9 cellular contexts compared by ENCODE assay signal in the genomic region with DNA sequence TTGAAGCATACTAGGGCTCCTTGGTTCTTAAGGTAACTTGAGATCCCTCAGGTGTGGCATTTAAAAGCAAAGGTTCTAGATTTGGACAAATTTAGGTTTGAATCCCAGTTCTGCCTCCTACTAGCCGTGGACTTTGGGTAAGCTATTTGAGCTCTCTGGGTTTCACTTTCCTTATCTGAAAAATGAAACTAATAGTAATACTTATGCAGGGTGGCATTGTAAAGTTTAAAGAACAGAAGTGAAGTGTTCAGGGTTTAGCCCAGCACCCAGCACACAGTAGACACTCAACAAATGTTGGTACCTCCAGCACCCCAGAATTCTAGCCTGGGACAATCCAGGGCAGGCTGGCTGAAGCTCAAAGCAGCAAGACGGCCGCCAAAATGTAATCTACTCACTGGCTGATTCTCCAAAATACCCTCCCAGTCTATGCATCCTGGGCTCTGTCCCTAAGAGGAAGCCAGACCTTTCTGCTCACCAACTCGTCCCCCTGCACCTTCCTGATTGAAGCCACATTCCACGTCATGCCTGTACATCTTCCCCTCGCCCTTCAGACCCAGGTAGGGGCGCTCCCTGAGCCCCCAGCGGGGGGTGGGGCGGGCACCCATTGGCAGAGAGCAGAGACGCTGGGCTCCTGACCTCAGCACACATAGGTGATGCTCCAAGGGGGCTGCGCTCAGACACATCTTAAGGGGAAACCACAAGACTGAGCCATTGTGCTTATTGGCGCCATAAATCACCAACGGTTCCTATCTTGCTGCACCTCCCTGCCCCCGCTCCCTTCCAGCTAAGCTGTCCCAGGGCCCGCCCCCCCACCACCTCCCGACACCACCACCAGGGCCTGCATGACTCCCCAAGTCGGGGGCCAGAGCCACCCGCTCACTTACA.
DNase-seq lines count a peak whose midpoint lies in the region; ATAC-seq and TF ChIP-seq lines count a peak whose summit lies in the region.
"Had no signal": no experiment of that assay in that cellular context is flagged by ENCODE, and none has a peak within 500 bp of the region (broad histone marks: within the 10 kb centered on the region; RNA-seq: fewer than 3 reads in every experiment).

No MANE protein-coding gene starts in this region.

- H3K4me1 ChIP-seq in duodenal mucosa (ENCODE audit: control insufficient read depth in 1 of 2, insufficient read depth in 2 of 2, low read length in 2 of 2) (peaks cover 12 to 13% of the 10 kb centered on the region in 2 donors), tibial artery (no peaks in the 10 kb centered on the region)
- H3K4me1 ChIP-seq: body of pancreas had no signal

- H3K36me3 ChIP-seq in duodenal mucosa (ENCODE audit: control insufficient read depth in 1 of 2, insufficient read depth in 2 of 2, low read length in 2 of 2), result no peaks in the 10 kb centered on the region
- H3K36me3 ChIP-seq in tibial artery, result no peaks in the 10 kb centered on the region

- H3K27me3 ChIP-seq in duodenal mucosa (ENCODE audit: control insufficient read depth in 1 of 2, insufficient read depth in 2 of 2, low read length in 2 of 2) (no peaks in the 10 kb centered on the region), tibial artery (no peaks in the 10 kb centered on the region)
- H3K27me3 ChIP-seq: body of pancreas had no signal

- no peak for TF ChIP-seq CTCF in NB4 (IDR thresholded peaks at IDR 0.05; ENCODE audit: low read depth, low read length)
- TF ChIP-seq CTCF in tibial artery (IDR thresholded peaks at IDR 0.05), result no peak

- DNase-seq in GDM1 (lab: John Stamatoyannopoulos, UW) (peak; percentile 71), NB4 (ENCODE audit: low read depth) (peak; percentile 26), NCI-H345 treated with DMSO at 0.1 percent for 48 hours (lab: John Stamatoyannopoulos, UW; ENCODE audit: unreplicated experiment) (no peak), NCI-H1694 treated with DMSO at 0.1 percent for 48 hours (lab: John Stamatoyannopoulos, UW) (no peak), hippocampal formation (lab: John Stamatoyannopoulos, UW) (no peak), tibial artery (no peak)
- DNase-seq: body of pancreas had no signal

- intact Hi-C loops in tibial artery (cut with DNase I; ENCODE audit: low total_unique reads), result no loop called here

- no peaks in the 10 kb centered on the region for H3K9me3 ChIP-seq in duodenal mucosa (ENCODE audit: control insufficient read depth in 1 of 2, low read length in 2 of 2)
- H3K9me3 ChIP-seq in tibial artery, result no peaks in the 10 kb centered on the region
- H3K9me3 ChIP-seq: body of pancreas had no signal

- peak; percentile 71 for ATAC-seq in GM19468 (IDR thresholded peaks at IDR 0.05; ENCODE audit: extremely low read depth, unreplicated experiment)
- ATAC-seq: body of pancreas had no signal

- H3K4me3 ChIP-seq in NB4 (ENCODE audit: low read depth, low read length) (no peak overlapping the region), duodenal mucosa (ENCODE audit: low read depth in 1 of 2, low read length in 2 of 2) (peak overlapping the region; percentile 22 to 60), tibial artery (no peak overlapping the region)
- H3K4me3 ChIP-seq: body of pancreas had no signal

- H3K9ac ChIP-seq in duodenal mucosa (ENCODE audit: low read depth in 1 of 2, low read length in 2 of 2), result peak overlapping the region in 1 of 2 donors; percentile 18

- no peak for TF ChIP-seq POLR2A in NB4 (IDR thresholded peaks at IDR 0.05; ENCODE audit: extremely low read depth, insufficient read length)

- no peak overlapping the region for H3K27ac ChIP-seq in duodenal mucosa (ENCODE audit: low read depth, low read length)
- H3K27ac ChIP-seq in tibial artery, result no peak overlapping the region
- H3K27ac ChIP-seq: body of pancreas had no signal

Comparison
In these comparisons a context has a peak if more than half of its experiments do, and no peak if none do; other contexts are left out.
1. DNase-seq: peak in GDM1 (single experiment) and NB4 (single experiment); none in NCI-H345 treated with DMSO at 0.1 percent for 48 hours (single experiment), NCI-H1694 treated with DMSO at 0.1 percent for 48 hours (single experiment), hippocampal formation (0 of 2) and tibial artery (0 of 2).
2. H3K4me3 ChIP-seq: peak in duodenal mucosa (2 of 2); none in NB4 (single experiment) and tibial artery (0 of 2).